1 cellular context compared by ENCODE assay signal in genomic region chr1:17098440-17099317, GRCh38.
TF ChIP-seq lines count a peak whose summit lies in the region.

No MANE protein-coding gene starts in this region.

TF ChIP-seq in H1, 55 proteins besides CTCF, POLR2A, EP300 and RAD21 (continued from another document):
- TF ChIP-seq E2F6 (IDR thresholded peaks at IDR 0.05): no peak
